Comparison of ENCODE assay signal across 1 cellular context in the genomic region with DNA sequence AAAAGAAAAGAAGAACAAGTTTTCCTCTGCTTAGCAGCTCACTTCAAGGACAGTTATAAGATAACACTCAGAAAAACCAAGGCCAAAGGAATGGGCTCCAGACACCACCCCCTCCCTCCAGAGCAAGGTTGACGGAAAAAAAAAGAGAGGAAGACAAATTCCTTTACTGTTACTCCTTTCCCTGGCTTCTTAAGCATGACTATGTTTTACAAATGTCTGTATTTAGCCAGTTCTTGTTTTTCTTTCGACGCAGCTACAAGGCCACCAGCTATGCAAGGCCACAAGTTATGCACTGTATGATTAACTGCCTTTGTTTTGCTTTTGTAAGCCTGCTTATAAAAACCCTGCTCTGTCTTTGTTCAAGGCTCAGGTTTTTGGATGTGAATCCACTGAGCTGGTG.
TF ChIP-seq lines count a peak whose summit lies in the region.

No MANE protein-coding gene starts in this region.

TF ChIP-seq in K562, 482 proteins besides CTCF, POLR2A, EP300 and RAD21:
- TF ChIP-seq, protein P1, sequence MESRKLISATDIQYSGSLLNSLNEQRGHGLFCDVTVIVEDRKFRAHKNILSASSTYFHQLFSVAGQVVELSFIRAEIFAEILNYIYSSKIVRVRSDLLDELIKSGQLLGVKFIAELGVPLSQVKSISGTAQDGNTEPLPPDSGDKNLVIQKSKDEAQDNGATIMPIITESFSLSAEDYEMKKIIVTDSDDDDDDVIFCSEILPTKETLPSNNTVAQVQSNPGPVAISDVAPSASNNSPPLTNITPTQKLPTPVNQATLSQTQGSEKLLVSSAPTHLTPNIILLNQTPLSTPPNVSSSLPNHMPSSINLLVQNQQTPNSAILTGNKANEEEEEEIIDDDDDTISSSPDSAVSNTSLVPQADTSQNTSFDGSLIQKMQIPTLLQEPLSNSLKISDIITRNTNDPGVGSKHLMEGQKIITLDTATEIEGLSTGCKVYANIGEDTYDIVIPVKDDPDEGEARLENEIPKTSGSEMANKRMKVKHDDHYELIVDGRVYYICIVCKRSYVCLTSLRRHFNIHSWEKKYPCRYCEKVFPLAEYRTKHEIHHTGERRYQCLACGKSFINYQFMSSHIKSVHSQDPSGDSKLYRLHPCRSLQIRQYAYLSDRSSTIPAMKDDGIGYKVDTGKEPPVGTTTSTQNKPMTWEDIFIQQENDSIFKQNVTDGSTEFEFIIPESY (CRISPR knock-in tag; IDR thresholded peaks at IDR 0.05) = peak; percentile 43; the same call in 1 of the 2 replicates
